ENCODE assay signal across 15 cellular contexts in genomic region chr4:1493540-1494287, GRCh38.
"Had no signal": no experiment of that assay in that cellular context is flagged by ENCODE, and none has a peak within 500 bp of the region (broad histone marks: within the 10 kb centered on the region; RNA-seq: fewer than 3 reads in every experiment).

No MANE protein-coding gene starts in this region.

- H3K36me3 ChIP-seq: colonic mucosa, thyroid gland had no signal

- H3K27me3 ChIP-seq: colonic mucosa, thyroid gland had no signal

- H3K9me3 Mint-ChIP-seq: activated naive CD4-positive, alpha-beta T cell treated with anti-CD3 and anti-CD28 coated beads, Interleukin-2, amount 50 U/mL, for 24 hours; activated T-helper 17 cell treated with anti-CD3 and anti-CD28 coated beads, Interleukin-2, amount 50 U/mL, for 72 hours; mesothelial cell of epicardium; stimulated activated memory B cell treated with anti-CD40 and anti-IgM and Interleukin-4, amounts not matched to agents 10 μg/mL and 1 μg/mL and 100 μg/mL, for 72 hours had no signal

- H3K36me3 Mint-ChIP-seq: activated naive CD4-positive, alpha-beta T cell treated with anti-CD3 and anti-CD28 coated beads, Interleukin-2, amount 50 U/mL, for 24 hours; mesothelial cell of epicardium; stimulated activated memory B cell treated with anti-CD40 and anti-IgM and Interleukin-4, amounts not matched to agents 10 μg/mL and 1 μg/mL and 100 μg/mL, for 72 hours had no signal

- H3K27ac ChIP-seq: colonic mucosa, parathyroid adenoma, thyroid gland had no signal

- H3K4me3 ChIP-seq: colonic mucosa, lung, thyroid gland had no signal

- H3K4me1 Mint-ChIP-seq: activated naive CD4-positive, alpha-beta T cell treated with anti-CD3 and anti-CD28 coated beads, Interleukin-2, amount 50 U/mL, for 24 hours; activated T-helper 17 cell treated with anti-CD3 and anti-CD28 coated beads, Interleukin-2, amount 50 U/mL, for 72 hours; stimulated activated memory B cell treated with anti-CD40 and anti-IgM and Interleukin-4, amounts not matched to agents 10 μg/mL and 1 μg/mL and 100 μg/mL, for 72 hours had no signal

- ATAC-seq: activated T-helper 17 cell treated with anti-CD3 and anti-CD28 coated beads, Interleukin-2, amount 50 U/mL, for 72 hours; esophagus mucosa; stimulated activated memory B cell treated with anti-CD40 and anti-IgM and Interleukin-4, amounts not matched to agents 10 μg/mL and 1 μg/mL and 100 μg/mL, for 72 hours had no signal

- DNase-seq: activated CD4-positive, alpha-beta T cell treated with anti-CD3 and anti-CD28 coated beads, Interleukin-2, amount 50 U/mL, for 48 hours; amniotic stem cell; caudate nucleus; colonic mucosa; hippocampal formation; retina; stimulated activated CD4-positive, alpha-beta T cell treated with anti-CD3 and anti-CD28 coated beads, Interleukin-2, amount 100 ng/mL, for 48 hours; thyroid gland had no signal

- H3K9me3 ChIP-seq: colonic mucosa, thyroid gland had no signal

- H3K4me1 ChIP-seq: colonic mucosa, parathyroid adenoma, thyroid gland had no signal

- H3K27ac Mint-ChIP-seq: activated naive CD4-positive, alpha-beta T cell treated with anti-CD3 and anti-CD28 coated beads, Interleukin-2, amount 50 U/mL, for 24 hours; activated T-helper 17 cell treated with anti-CD3 and anti-CD28 coated beads, Interleukin-2, amount 50 U/mL, for 72 hours; mesothelial cell of epicardium; stimulated activated memory B cell treated with anti-CD40 and anti-IgM and Interleukin-4, amounts not matched to agents 10 μg/mL and 1 μg/mL and 100 μg/mL, for 72 hours had no signal

- H2AFZ ChIP-seq: parathyroid adenoma had no signal

- H3K4me3 Mint-ChIP-seq: activated naive CD4-positive, alpha-beta T cell treated with anti-CD3 and anti-CD28 coated beads, Interleukin-2, amount 50 U/mL, for 24 hours; activated T-helper 17 cell treated with anti-CD3 and anti-CD28 coated beads, Interleukin-2, amount 50 U/mL, for 72 hours; mesothelial cell of epicardium; stimulated activated memory B cell treated with anti-CD40 and anti-IgM and Interleukin-4, amounts not matched to agents 10 μg/mL and 1 μg/mL and 100 μg/mL, for 72 hours had no signal

- H3K79me2 ChIP-seq: parathyroid adenoma had no signal
